8 cellular contexts compared by ENCODE assay signal in the genomic region with DNA sequence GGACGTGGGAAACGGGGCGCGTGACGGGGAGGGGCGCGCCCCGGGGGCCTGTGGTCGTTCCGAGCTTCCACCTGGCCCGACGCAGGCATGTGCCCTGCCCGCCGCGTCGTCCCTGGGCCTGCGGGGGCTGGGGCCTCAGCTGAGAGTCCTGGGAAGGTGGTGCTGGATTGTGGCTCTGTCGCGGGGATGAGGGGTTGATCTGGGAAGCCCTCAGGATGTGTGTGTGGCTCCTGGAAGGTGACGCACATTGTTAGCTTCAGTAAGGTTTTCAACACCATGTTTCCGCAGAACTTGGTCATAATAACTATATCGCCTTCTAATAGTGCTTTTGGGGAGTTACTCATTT.
DNase-seq lines count a peak whose midpoint lies in the region; ATAC-seq, FAIRE-seq and TF ChIP-seq lines count a peak whose summit lies in the region.

No MANE protein-coding gene starts in this region.

- H3K27me3 ChIP-seq in fibroblast of lung (ENCODE audit: control insufficient read depth, insufficient read depth, low read length), result no peaks in the 10 kb centered on the region
- H3K27me3 ChIP-seq in pancreas, result no peaks in the 10 kb centered on the region

- no peak overlapping the region for H2AFZ ChIP-seq in fibroblast of lung (ENCODE audit: low read length)

- H3K36me3 ChIP-seq in fibroblast of lung (ENCODE audit: control insufficient read depth, insufficient read depth, low read length), result no peaks in the 10 kb centered on the region
- no peaks in the 10 kb centered on the region for H3K36me3 ChIP-seq in pancreas

- H3K4me3 ChIP-seq in fibroblast of lung (replicated peaks in 1 of 4; ENCODE audit: control extremely low read depth in 1 of 4, insufficient read depth in 1 of 4, low read depth in 3 of 4, low read length in 4 of 4) (peak overlapping the region; percentile 48 to 91 (median 66)), pancreas (peak overlapping the region; percentile 61 to 77 (median 72))

- 10 to 37% methylated on average over 22 of the region's 22 CpGs for WGBS in pancreas, 2 donors

- H3K36me3 Mint-ChIP-seq in T-helper 2 cell treated with Interferon-gamma antibody and Interleukin-4, amounts not matched to agents 5 μg/mL and 100 μg/mL, for 36 hours (ENCODE audit: low read depth), result no peaks in the 10 kb centered on the region

- no peaks in the 10 kb centered on the region for H3K9me3 Mint-ChIP-seq in T-helper 2 cell treated with Interferon-gamma antibody and Interleukin-4, amounts not matched to agents 5 μg/mL and 100 μg/mL, for 36 hours

- H3K27ac Mint-ChIP-seq in T-helper 2 cell treated with Interferon-gamma antibody and Interleukin-4, amounts not matched to agents 5 μg/mL and 100 μg/mL, for 36 hours, result peak overlapping the region; percentile 74

- H3K4me3 Mint-ChIP-seq in T-helper 2 cell treated with Interferon-gamma antibody and Interleukin-4, amounts not matched to agents 5 μg/mL and 100 μg/mL, for 36 hours, result peak overlapping the region; percentile 84

- peak overlapping the region; percentile 89 for H3K9ac ChIP-seq in fibroblast of lung (ENCODE audit: insufficient read depth, low read length)

- no peaks in the 10 kb centered on the region for H4K20me1 ChIP-seq in fibroblast of lung (ENCODE audit: control insufficient read depth, extremely low read depth, insufficient read depth, low read length)

- H3K4me2 ChIP-seq in fibroblast of lung (ENCODE audit: extremely low read depth, insufficient read depth, low read length), result peak overlapping the region; percentile 59

- no peaks in the 10 kb centered on the region for H3K4me1 Mint-ChIP-seq in T-helper 2 cell treated with Interferon-gamma antibody and Interleukin-4, amounts not matched to agents 5 μg/mL and 100 μg/mL, for 36 hours (ENCODE audit: low read depth)

- peak; percentile 34 for DNase-seq in NCI-H146 (lab: John Stamatoyannopoulos, UW)
- DNase-seq in NCI-H146 treated with DMSO at 0.1 percent for 48 hours (lab: John Stamatoyannopoulos, UW; ENCODE audit: unreplicated experiment), result no peak
- DNase-seq in T-helper 2 cell treated with Interferon-gamma antibody and Interleukin-4, amounts not matched to agents 5 μg/mL and 100 μg/mL, for 36 hours (ENCODE audit: low spot score), result no peak
- DNase-seq in fibroblast of lung (ENCODE audit: low read depth in 2 of 2), result peak; percentile 11 to 25
- peak in 2 of 6 donors; percentile 4 to 26 for DNase-seq in pancreas
- no peak for DNase-seq in DMS153 (lab: John Stamatoyannopoulos, UW)

- H3K27ac ChIP-seq in fibroblast of lung (ENCODE audit: insufficient read depth, low read length), result peak overlapping the region; percentile 77
- H3K27ac ChIP-seq in pancreas, result peak overlapping the region; percentile 61 to 80 (median 74)

- no peak for FAIRE-seq in pancreas (lab: Jason Lieb, UNC)

- peaks cover 16% of the 10 kb centered on the region for H3K79me2 ChIP-seq in fibroblast of lung (ENCODE audit: control insufficient read depth, insufficient read depth, low read length)

- intact Hi-C loops in pancreas (cut with DNase I), result no loop called here

- H3K4me1 ChIP-seq in fibroblast of lung (ENCODE audit: control insufficient read depth, extremely low read depth, insufficient read depth, low read length) (no peaks in the 10 kb centered on the region), pancreas (peaks cover 0 to 7% (median 0%) of the 10 kb centered on the region in 3 donors)

- no peaks in the 10 kb centered on the region for H3K27me3 Mint-ChIP-seq in T-helper 2 cell treated with Interferon-gamma antibody and Interleukin-4, amounts not matched to agents 5 μg/mL and 100 μg/mL, for 36 hours (ENCODE audit: low read depth)

- H3K9me3 ChIP-seq in fibroblast of lung (ENCODE audit: control insufficient read depth, insufficient read depth, low read depth, low read length) (no peaks in the 10 kb centered on the region), pancreas (no peaks in the 10 kb centered on the region)

- TF ChIP-seq CTCF in fibroblast of lung (conservative IDR thresholded peaks at IDR 0.05 in 1 of 2, IDR thresholded peaks at IDR 0.05 in 1 of 2; ENCODE audit: low read depth in 1 of 2, low read length in 2 of 2) (no peak), pancreas (IDR thresholded peaks at IDR 0.05) (no peak)

- ATAC-seq in HG02763 (IDR thresholded peaks at IDR 0.05; ENCODE audit: unreplicated experiment), result peak; percentile 16
- ATAC-seq in pancreas, result peak; percentile 29 to 47 (median 40)
- no peak for ATAC-seq in HG02870 (IDR thresholded peaks at IDR 0.05; ENCODE audit: unreplicated experiment)

Comparison
In these comparisons a context has a peak if more than half of its experiments do, and no peak if none do; other contexts are left out.
1. DNase-seq: peak in NCI-H146 (single experiment) and fibroblast of lung (2 of 2); none in NCI-H146 treated with DMSO at 0.1 percent for 48 hours (single experiment), T-helper 2 cell treated with Interferon-gamma antibody and Interleukin-4, amounts not matched to agents 5 μg/mL and 100 μg/mL, for 36 hours (single experiment) and DMS153 (single experiment).